Comparison of ENCODE assay signal across 9 cellular contexts in the genomic region with DNA sequence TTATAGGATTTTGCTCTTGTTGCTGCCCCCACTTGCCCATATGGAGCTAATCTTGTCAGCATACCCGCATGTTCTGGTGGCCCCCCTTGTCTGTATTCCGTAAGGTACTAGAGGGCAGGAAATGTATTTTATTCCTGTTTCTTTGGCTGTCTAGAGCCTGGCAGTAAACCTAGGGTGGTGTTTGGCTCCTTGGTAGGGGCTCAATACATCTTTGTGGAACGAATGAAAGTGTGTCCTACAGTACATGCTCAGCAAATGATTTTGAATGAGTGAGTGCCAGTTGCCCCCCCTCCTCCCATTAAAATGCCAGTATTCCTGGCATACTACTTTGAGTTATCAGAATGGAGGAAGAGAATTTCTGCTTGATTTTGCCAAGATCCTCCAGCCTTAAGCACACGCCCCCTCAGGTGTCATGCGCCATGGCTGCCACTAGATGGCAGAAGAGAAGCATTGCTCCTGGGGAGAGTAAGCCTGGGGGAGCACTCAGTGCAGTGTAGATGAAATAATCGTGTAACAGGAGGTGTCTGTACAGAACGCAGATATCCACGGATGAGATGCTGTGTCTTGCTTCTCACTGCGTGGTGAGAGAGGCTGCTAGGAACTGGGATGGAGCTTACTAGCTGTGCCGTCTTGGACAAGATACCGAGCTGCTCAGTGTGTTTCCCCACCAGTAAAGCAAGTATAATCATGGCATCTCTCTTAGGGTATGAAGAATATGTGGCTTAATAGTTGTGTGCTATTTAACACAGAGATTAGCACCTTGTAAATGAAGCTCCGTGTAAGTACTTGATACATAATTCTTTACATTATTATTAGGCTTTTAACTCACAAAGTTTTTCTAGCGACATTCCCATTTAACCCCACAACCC. TPM values are rescaled to one million over a fixed set of nuclear protein-coding genes. Genes with fewer than 3 reads are reported as not detected.
DNase-seq lines count a peak whose midpoint lies in the region; ATAC-seq, FAIRE-seq and TF ChIP-seq lines count a peak whose summit lies in the region.
"Had no signal": no experiment of that assay in that cellular context is flagged by ENCODE, and none has a peak within 500 bp of the region (broad histone marks: within the 10 kb centered on the region; RNA-seq: fewer than 3 reads in every experiment).

No MANE protein-coding gene starts in this region.

- ATAC-seq in WTC11 (peak; percentile 95), GM21576 (IDR thresholded peaks at IDR 0.05; ENCODE audit: unreplicated experiment) (no peak)

- TF ChIP-seq CTCF in GM10248 (IDR thresholded peaks at IDR 0.05; ENCODE audit: control extremely low read depth, extremely low read depth, low read depth, missing control alignments) (peak; percentile 99), HEK293 (tag by site-specific recombination; IDR thresholded peaks at IDR 0.05) (peak; percentile 77), WTC11 (IDR thresholded peaks at IDR 0.05) (peak; percentile 99), bronchial epithelial cell (IDR thresholded peaks at IDR 0.05; ENCODE audit: insufficient read depth, low read length, severe bottlenecking) (peak; percentile 93)

- peaks cover 4% of the 10 kb centered on the region for H3K27me3 ChIP-seq in bronchial epithelial cell (ENCODE audit: control insufficient read depth, insufficient read depth, low read length)

- H3K4me3 ChIP-seq in HEK293 (ENCODE audit: low read depth, low read length) (no peak overlapping the region), bronchial epithelial cell (ENCODE audit: low read depth, low read length) (no peak overlapping the region)
- H3K4me3 ChIP-seq: skin epidermis had no signal

- no peaks in the 10 kb centered on the region for H3K36me3 Mint-ChIP-seq in WTC11

- CTCF ChIA-PET in GM10248 (lab: Yijun Ruan, JAX), result interaction anchor here (0.6 to 4.2 kb wide), 43 partner anchors 9 to 388 kb away, joined by 3 to 45 read pairs (median 4); a partner anchor contains a TSS
- CTCF ChIA-PET in HEK293 (lab: Yijun Ruan, JAX), result interaction anchor here (0.5 to 3.4 kb wide), 26 partner anchors 9 to 893 kb away, joined by 3 to 23 read pairs (median 5); no protein-coding TSS in a partner anchor
- CTCF ChIA-PET in WTC11 (lab: Charles Lee), result interaction anchor here (0.6 to 2.0 kb wide), 14 partner anchors 14 to 215 kb away, joined by 3 to 11 read pairs (median 4); a partner anchor contains a TSS

- peaks cover 4% of the 10 kb centered on the region for H3K27me3 Mint-ChIP-seq in WTC11 (ENCODE audit: low read depth)

- H3K36me3 ChIP-seq in HEK293 (ENCODE audit: control insufficient read depth in 2 of 2, insufficient read depth in 1 of 2, low read length in 2 of 2) (no peaks in the 10 kb centered on the region), bronchial epithelial cell (ENCODE audit: control insufficient read depth, insufficient read depth, low read length) (no peaks in the 10 kb centered on the region)

- H3K4me1 Mint-ChIP-seq in WTC11, result no peaks in the 10 kb centered on the region

- H3K9me3 Mint-ChIP-seq in WTC11, result no peaks in the 10 kb centered on the region; the same call in 1 of the 2 replicates

- no peaks in the 10 kb centered on the region for H3K9me3 ChIP-seq in HEK293 (ENCODE audit: control insufficient read depth, insufficient read depth, low read depth, low read length)

- DNase-seq in GM10248 (ENCODE audit: extremely low spot score), result peak; percentile 76
- DNase-seq in NCI-H1694 treated with DMSO at 0.1 percent for 48 hours (lab: John Stamatoyannopoulos, UW), result peak; percentile 26
- peak; percentile 73 for DNase-seq in WTC11 (ENCODE audit: low spot score)
- DNase-seq in bronchial epithelial cell (ENCODE audit: low read depth), result peak; percentile 68
- peak; percentile 36 for DNase-seq in kidney glomerular epithelial cell (lab: John Stamatoyannopoulos, UW)
- peak; percentile 78 to 79 for DNase-seq in stimulated activated CD4-positive, alpha-beta T cell treated with anti-CD3 and anti-CD28 coated beads, Interleukin-2, amount 100 ng/mL, for 24 hours

- POLR2A ChIA-PET in GM10248 (lab: Yijun Ruan, JAX), result no interaction called here
- POLR2A ChIA-PET in HEK293 (lab: Yijun Ruan, JAX), result no interaction called here
- POLR2A ChIA-PET in WTC11 (lab: Charles Lee), result no interaction called here

- H3K4me1 ChIP-seq in HEK293 (ENCODE audit: control insufficient read depth, insufficient read depth, low read length), result no peaks in the 10 kb centered on the region

- FAIRE-seq in bronchial epithelial cell (lab: Jason Lieb, UNC), result no peak

- no peak overlapping the region for H3K4me3 Mint-ChIP-seq in WTC11

- H3K27ac Mint-ChIP-seq in WTC11, result no peak overlapping the region

- H3K27ac ChIP-seq in HEK293 (ENCODE audit: extremely low read depth, low read depth, low read length), result no peak overlapping the region
- H3K27ac ChIP-seq: skin epidermis had no signal

TF ChIP-seq in HEK293, 187 proteins besides CTCF, POLR2A, EP300 and RAD21 (continues in another document):
- TF ChIP-seq ZNF2 (tag by site-specific recombination; IDR thresholded peaks at IDR 0.05) (peak; percentile 56; the same call in 1 of the 2 replicates), KLF9 (tag by site-specific recombination; IDR thresholded peaks at IDR 0.05; ENCODE audit: low read depth) (peak; percentile 75; the same call in 1 of the 2 replicates), ZNF433 (tag by site-specific recombination; IDR thresholded peaks at IDR 0.05; ENCODE audit: low read depth) (no peak), GLIS1 (tag by site-specific recombination; IDR thresholded peaks at IDR 0.05) (peak; percentile 21; the same call in 1 of the 2 replicates), ZFHX2 (tag by site-specific recombination; conservative IDR thresholded peaks at IDR 0.05) (peak; percentile 38; the same call in 1 of the 2 replicates)
- TF ChIP-seq, protein P1, sequence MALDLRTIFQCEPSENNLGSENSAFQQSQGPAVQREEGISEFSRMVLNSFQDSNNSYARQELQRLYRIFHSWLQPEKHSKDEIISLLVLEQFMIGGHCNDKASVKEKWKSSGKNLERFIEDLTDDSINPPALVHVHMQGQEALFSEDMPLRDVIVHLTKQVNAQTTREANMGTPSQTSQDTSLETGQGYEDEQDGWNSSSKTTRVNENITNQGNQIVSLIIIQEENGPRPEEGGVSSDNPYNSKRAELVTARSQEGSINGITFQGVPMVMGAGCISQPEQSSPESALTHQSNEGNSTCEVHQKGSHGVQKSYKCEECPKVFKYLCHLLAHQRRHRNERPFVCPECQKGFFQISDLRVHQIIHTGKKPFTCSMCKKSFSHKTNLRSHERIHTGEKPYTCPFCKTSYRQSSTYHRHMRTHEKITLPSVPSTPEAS (tag by site-specific recombination; IDR thresholded peaks at IDR 0.05), result no peak
- TF ChIP-seq, protein P2, sequence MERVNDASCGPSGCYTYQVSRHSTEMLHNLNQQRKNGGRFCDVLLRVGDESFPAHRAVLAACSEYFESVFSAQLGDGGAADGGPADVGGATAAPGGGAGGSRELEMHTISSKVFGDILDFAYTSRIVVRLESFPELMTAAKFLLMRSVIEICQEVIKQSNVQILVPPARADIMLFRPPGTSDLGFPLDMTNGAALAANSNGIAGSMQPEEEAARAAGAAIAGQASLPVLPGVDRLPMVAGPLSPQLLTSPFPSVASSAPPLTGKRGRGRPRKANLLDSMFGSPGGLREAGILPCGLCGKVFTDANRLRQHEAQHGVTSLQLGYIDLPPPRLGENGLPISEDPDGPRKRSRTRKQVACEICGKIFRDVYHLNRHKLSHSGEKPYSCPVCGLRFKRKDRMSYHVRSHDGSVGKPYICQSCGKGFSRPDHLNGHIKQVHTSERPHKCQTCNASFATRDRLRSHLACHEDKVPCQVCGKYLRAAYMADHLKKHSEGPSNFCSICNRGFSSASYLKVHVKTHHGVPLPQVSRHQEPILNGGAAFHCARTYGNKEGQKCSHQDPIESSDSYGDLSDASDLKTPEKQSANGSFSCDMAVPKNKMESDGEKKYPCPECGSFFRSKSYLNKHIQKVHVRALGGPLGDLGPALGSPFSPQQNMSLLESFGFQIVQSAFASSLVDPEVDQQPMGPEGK (tag by site-specific recombination; IDR thresholded peaks at IDR 0.05), result peak; percentile 81

TF ChIP-seq in WTC11, 78 proteins besides CTCF, POLR2A, EP300 and RAD21:
- TF ChIP-seq, protein P3, sequence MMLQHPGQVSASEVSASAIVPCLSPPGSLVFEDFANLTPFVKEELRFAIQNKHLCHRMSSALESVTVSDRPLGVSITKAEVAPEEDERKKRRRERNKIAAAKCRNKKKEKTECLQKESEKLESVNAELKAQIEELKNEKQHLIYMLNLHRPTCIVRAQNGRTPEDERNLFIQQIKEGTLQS (CRISPR knock-in tag; conservative IDR thresholded peaks at IDR 0.05), result no peak
- no peak for TF ChIP-seq ZNF263 (CRISPR knock-in tag; IDR thresholded peaks at IDR 0.05; ENCODE audit: low read depth)

RNA-seq across cellular contexts. Expression of a gene that starts 17.2 kb away (rescaled TPM):
- total RNA-seq in WTC11 (2021), result 1.0 to 2.9 TPM (median 2.7 TPM) in 3 replicates
- total RNA-seq in bronchial epithelial cell, result under 0.01 and 0.64 TPM in 2 replicates

RNA-seq across cellular contexts. Expression of a gene that starts 41.8 kb away (rescaled TPM):
- total RNA-seq in WTC11 (2021), result 4.9 to 6.6 TPM (median 5.3 TPM) in 3 replicates
- 5.4 and 6.3 TPM in 2 replicates for total RNA-seq in bronchial epithelial cell

Comparison
In these comparisons a context has a peak if more than half of its experiments do, and no peak if none do; other contexts are left out.
1. DNase-seq: peak in every context shown above with its lines; median percentile 78 in stimulated activated CD4-positive, alpha-beta T cell treated with anti-CD3 and anti-CD28 coated beads, Interleukin-2, amount 100 ng/mL, for 24 hours; 76 in GM10248; 73 in WTC11; 68 in bronchial epithelial cell; 36 in kidney glomerular epithelial cell; 26 in NCI-H1694 treated with DMSO at 0.1 percent for 48 hours.